Comparison of ENCODE assay signal across 21 cellular contexts in genomic region chr18:23885750-23886149, GRCh38.
A peak's percentile ranks its signal among the peaks of the same experiment; 100 is the strongest.
DNase-seq lines count a peak whose midpoint lies in the region; ATAC-seq, FAIRE-seq and TF ChIP-seq lines count a peak whose summit lies in the region.
"Had no signal": no experiment of that assay in that cellular context is flagged by ENCODE, and none has a peak within 500 bp of the region (broad histone marks: within the 10 kb centered on the region; RNA-seq: fewer than 3 reads in every experiment).

No MANE protein-coding gene starts in this region.

- no peak for TF ChIP-seq CTCF in activated CD8-positive, alpha-beta T cell treated with anti-CD3 and anti-CD28 coated beads for 36 hours (IDR thresholded peaks at IDR 0.05)
- TF ChIP-seq CTCF in hepatocyte (IDR thresholded peaks at IDR 0.05; ENCODE audit: poor library complexity) (no peak), uterus (IDR thresholded peaks at IDR 0.05) (no peak), left ventricle myocardium inferior (IDR thresholded peaks at IDR 0.05; ENCODE audit: borderline replicate concordance) (no peak)

- H2AFZ ChIP-seq in hepatocyte = no peak overlapping the region

- H3K4me3 ChIP-seq in hepatocyte (no peak overlapping the region), uterus (no peak overlapping the region), left ventricle myocardium inferior (no peak overlapping the region)
- H3K4me3 ChIP-seq: adrenal gland, sigmoid colon had no signal

- no peaks in the 10 kb centered on the region for H3K36me3 Mint-ChIP-seq in activated naive CD8-positive, alpha-beta T cell
- H3K36me3 Mint-ChIP-seq in activated naive CD8-positive, alpha-beta T cell treated with anti-CD3 and anti-CD28 coated beads for 36 hours = peaks cover 1% of the 10 kb centered on the region
- H3K36me3 Mint-ChIP-seq in activated CD8-positive, alpha-beta T cell treated with anti-CD3 and anti-CD28 coated beads for 36 hours (ENCODE audit: low read depth) = no peaks in the 10 kb centered on the region

- no peaks in the 10 kb centered on the region for H3K9me3 Mint-ChIP-seq in activated naive CD8-positive, alpha-beta T cell (ENCODE audit: low read depth)
- H3K9me3 Mint-ChIP-seq in activated naive CD8-positive, alpha-beta T cell treated with anti-CD3 and anti-CD28 coated beads for 36 hours = no peaks in the 10 kb centered on the region
- no peaks in the 10 kb centered on the region for H3K9me3 Mint-ChIP-seq in activated CD8-positive, alpha-beta T cell treated with anti-CD3 and anti-CD28 coated beads for 36 hours
- H3K9me3 Mint-ChIP-seq: endodermal cell had no signal

- no peaks in the 10 kb centered on the region for H4K20me1 ChIP-seq in hepatocyte (ENCODE audit: insufficient read depth, poor library complexity, severe bottlenecking)

- peaks cover 32% of the 10 kb centered on the region for H3K4me1 Mint-ChIP-seq in activated naive CD8-positive, alpha-beta T cell (ENCODE audit: low read depth)
- H3K4me1 Mint-ChIP-seq in activated naive CD8-positive, alpha-beta T cell treated with anti-CD3 and anti-CD28 coated beads for 36 hours = peaks cover 30% of the 10 kb centered on the region
- H3K4me1 Mint-ChIP-seq in activated CD8-positive, alpha-beta T cell treated with anti-CD3 and anti-CD28 coated beads for 36 hours (ENCODE audit: low read depth) = peaks cover 36% of the 10 kb centered on the region

- no peak overlapping the region for H3K27ac Mint-ChIP-seq in activated naive CD8-positive, alpha-beta T cell
- H3K27ac Mint-ChIP-seq in activated naive CD8-positive, alpha-beta T cell treated with anti-CD3 and anti-CD28 coated beads for 36 hours = no peak overlapping the region
- no peak overlapping the region for H3K27ac Mint-ChIP-seq in activated CD8-positive, alpha-beta T cell treated with anti-CD3 and anti-CD28 coated beads for 36 hours
- H3K27ac Mint-ChIP-seq: endodermal cell had no signal

- peak overlapping the region; percentile 50 for H3K4me2 ChIP-seq in hepatocyte

- POLR2A ChIA-PET in activated CD8-positive, alpha-beta T cell treated with anti-CD3 and anti-CD28 coated beads for 36 hours (lab: Charles Lee) = interaction anchor here (1.1 to 1.4 kb wide), 2 partner anchors 8 to 10 kb away, joined by 3 read pairs; no protein-coding TSS in a partner anchor

- H3K36me3 ChIP-seq in hepatocyte (replicated peaks; ENCODE audit: insufficient read depth, low read depth) = no peaks in the 10 kb centered on the region
- H3K36me3 ChIP-seq in uterus = no peaks in the 10 kb centered on the region
- no peaks in the 10 kb centered on the region for H3K36me3 ChIP-seq in left ventricle myocardium inferior
- H3K36me3 ChIP-seq: adrenal gland, sigmoid colon had no signal

- ATAC-seq in activated CD8-positive, alpha-beta T cell treated with anti-CD3 and anti-CD28 coated beads for 36 hours = peak; percentile 44
- ATAC-seq: left lobe of liver had no signal

- peak overlapping the region; percentile 11 for H3K4me3 Mint-ChIP-seq in activated naive CD8-positive, alpha-beta T cell
- no peak overlapping the region for H3K4me3 Mint-ChIP-seq in activated naive CD8-positive, alpha-beta T cell treated with anti-CD3 and anti-CD28 coated beads for 36 hours
- H3K4me3 Mint-ChIP-seq in activated CD8-positive, alpha-beta T cell treated with anti-CD3 and anti-CD28 coated beads for 36 hours = no peak overlapping the region
- H3K4me3 Mint-ChIP-seq: endodermal cell had no signal

- H3K27ac ChIP-seq in hepatocyte = peak overlapping the region; percentile 90
- peak overlapping the region; percentile 87 to 93 for H3K27ac ChIP-seq in uterus
- no peak overlapping the region for H3K27ac ChIP-seq in left ventricle myocardium inferior (replicated peaks)

- no peak for FAIRE-seq in HTR-8/SVneo (lab: Jason Lieb, UNC)

- DNase-seq in activated naive CD8-positive, alpha-beta T cell treated with anti-CD3 and anti-CD28 coated beads for 36 hours = no peak
- DNase-seq in activated CD8-positive, alpha-beta T cell treated with anti-CD3 and anti-CD28 coated beads for 36 hours = no peak
- DNase-seq in hepatocyte (ENCODE audit: low spot score) (no peak), uterus (no peak), left ventricle myocardium inferior (no peak), HTR-8/SVneo (ENCODE audit: insufficient read length, low spot score) (no peak)
- DNase-seq in stimulated activated CD4-positive, alpha-beta T cell treated with anti-CD3 and anti-CD28 coated beads, Interleukin-12 subunit alpha, Interleukin-12 subunit beta, amount 100 ng/mL, for 4 hours = no peak
- DNase-seq: activated CD4-positive, alpha-beta T cell treated with anti-CD3 and anti-CD28 coated beads for 1 hour; adrenal gland; Caco-2; endodermal cell; foreskin melanocyte; IMR-90; MV-4-11; NCI-H2029; NCI-H510A; SHP77 treated with DMSO at 0.1 percent for 48 hours; sigmoid colon; stimulated activated CD4-positive, alpha-beta T cell treated with anti-CD3 and anti-CD28 coated beads, Interleukin-2, amount 100 ng/mL, for 24 hours had no signal

- H3K27me3 ChIP-seq in hepatocyte = no peaks in the 10 kb centered on the region
- H3K27me3 ChIP-seq in uterus = no peaks in the 10 kb centered on the region
- H3K27me3 ChIP-seq in left ventricle myocardium inferior (ENCODE audit: low read depth) = no peaks in the 10 kb centered on the region
- H3K27me3 ChIP-seq: sigmoid colon had no signal

- H3K4me1 ChIP-seq in hepatocyte (ENCODE audit: insufficient read depth) = peaks cover 42% of the 10 kb centered on the region
- H3K4me1 ChIP-seq in uterus = peaks cover 3 to 7% of the 10 kb centered on the region in 2 donors
- H3K4me1 ChIP-seq in left ventricle myocardium inferior = peaks cover 22% of the 10 kb centered on the region
- H3K4me1 ChIP-seq: Caco-2 had no signal

- TF ChIP-seq POLR2A in uterus (IDR thresholded peaks at IDR 0.05) = no peak

- intact Hi-C loops in activated CD8-positive, alpha-beta T cell treated with anti-CD3 and anti-CD28 coated beads for 36 hours (cut with micrococcal nuclease) = no loop called here
- intact Hi-C loops in uterus (cut with DNase I; ENCODE audit: low total_unique reads) (no loop called here), left ventricle myocardium inferior (cut with micrococcal nuclease) (no loop called here)

- WGBS in hepatocyte (ENCODE audit: low lambda C conversion rate, missing lambda C conversion rate) = 73% methylated on average over 2 of the region's 2 CpGs

- H3K27me3 Mint-ChIP-seq in activated naive CD8-positive, alpha-beta T cell = no peaks in the 10 kb centered on the region
- H3K27me3 Mint-ChIP-seq in activated naive CD8-positive, alpha-beta T cell treated with anti-CD3 and anti-CD28 coated beads for 36 hours = no peaks in the 10 kb centered on the region
- H3K27me3 Mint-ChIP-seq in activated CD8-positive, alpha-beta T cell treated with anti-CD3 and anti-CD28 coated beads for 36 hours = no peaks in the 10 kb centered on the region

- CTCF ChIA-PET in activated CD8-positive, alpha-beta T cell treated with anti-CD3 and anti-CD28 coated beads for 36 hours (lab: Charles Lee) = interaction anchor here (1.3 to 1.6 kb wide), 2 partner anchors 33 to 35 kb away, joined by 3 to 6 read pairs; no protein-coding TSS in a partner anchor

- no peaks in the 10 kb centered on the region for H3K79me2 ChIP-seq in hepatocyte

- no peaks in the 10 kb centered on the region for H3K9me2 ChIP-seq in hepatocyte (replicated peaks; ENCODE audit: insufficient read depth)

- H3K9me3 ChIP-seq in hepatocyte (ENCODE audit: low read depth) (no peaks in the 10 kb centered on the region), uterus (no peaks in the 10 kb centered on the region), left ventricle myocardium inferior (replicated peaks) (no peaks in the 10 kb centered on the region)
- H3K9me3 ChIP-seq: adrenal gland, Caco-2, sigmoid colon had no signal
